In genomic region chr15:84649706-84650105, GRCh38 we compare ENCODE assay signal across 16 cellular contexts.
"Had no signal": no experiment of that assay in that cellular context is flagged by ENCODE, and none has a peak within 500 bp of the region (broad histone marks: within the 10 kb centered on the region; RNA-seq: fewer than 3 reads in every experiment).

No MANE protein-coding gene starts in this region.

- H3K27me3 ChIP-seq: body of pancreas, heart left ventricle, tibial artery, vagina had no signal

- H3K27me3 Mint-ChIP-seq: activated CD8-positive, alpha-beta memory T cell treated with anti-CD3 and anti-CD28 coated beads, Interleukin-2, amount 10 ng/mL, durations not matched to agents 7 days and 5 days; dendritic cell treated with granulocyte-macrophage colony-stimulating factor and Interleukin-4, amounts not matched to agents 40 ng/mL and 50 ng/mL, for 4 days; memory B cell had no signal

- ATAC-seq: activated CD8-positive, alpha-beta memory T cell treated with anti-CD3 and anti-CD28 coated beads, Interleukin-2, amount 10 ng/mL, durations not matched to agents 7 days and 5 days; body of pancreas; heart left ventricle; left lobe of liver had no signal

- H3K27ac ChIP-seq: body of pancreas, parathyroid adenoma, vagina had no signal

- H3K9ac ChIP-seq: parathyroid adenoma had no signal

- H3K27ac Mint-ChIP-seq: activated CD8-positive, alpha-beta memory T cell treated with anti-CD3 and anti-CD28 coated beads, Interleukin-2, amount 10 ng/mL, durations not matched to agents 7 days and 5 days; endodermal cell; T-helper 1 cell treated with Interleukin-12 subunit alpha and Interleukin-12 subunit beta and Interleukin-4 antibody, amounts not matched to agents 30 μg/mL and 1 μg/mL, for 36 hours had no signal

- H2AFZ ChIP-seq: parathyroid adenoma had no signal

- H3K9me3 Mint-ChIP-seq: dendritic cell treated with granulocyte-macrophage colony-stimulating factor and Interleukin-4, amounts not matched to agents 40 ng/mL and 50 ng/mL, for 4 days; endodermal cell; memory B cell; neural crest cell; T-helper 1 cell treated with Interleukin-12 subunit alpha and Interleukin-12 subunit beta and Interleukin-4 antibody, amounts not matched to agents 30 μg/mL and 1 μg/mL, for 36 hours had no signal

- H3K4me3 Mint-ChIP-seq: activated CD8-positive, alpha-beta memory T cell treated with anti-CD3 and anti-CD28 coated beads, Interleukin-2, amount 10 ng/mL, durations not matched to agents 7 days and 5 days; dendritic cell treated with granulocyte-macrophage colony-stimulating factor and Interleukin-4, amounts not matched to agents 40 ng/mL and 50 ng/mL, for 4 days; endodermal cell; memory B cell; T-helper 1 cell treated with Interleukin-12 subunit alpha and Interleukin-12 subunit beta and Interleukin-4 antibody, amounts not matched to agents 30 μg/mL and 1 μg/mL, for 36 hours had no signal

- H3K4me3 ChIP-seq: body of pancreas, heart left ventricle, tibial artery, vagina had no signal

- H3K9me3 ChIP-seq: body of pancreas, heart left ventricle, tibial artery, vagina had no signal

- DNase-seq: activated CD4-positive, CD25-positive, alpha-beta regulatory T cell; activated CD8-positive, alpha-beta memory T cell treated with anti-CD3 and anti-CD28 coated beads, Interleukin-2, amount 10 ng/mL, durations not matched to agents 7 days and 5 days; activated T-cell treated with anti-CD3 and anti-CD28 coated beads, Interleukin-2, amount 50 U/mL, for 48 hours; body of pancreas; endodermal cell; foreskin melanocyte; heart left ventricle; islet precursor cell; tibial artery had no signal
